In the genomic region with DNA sequence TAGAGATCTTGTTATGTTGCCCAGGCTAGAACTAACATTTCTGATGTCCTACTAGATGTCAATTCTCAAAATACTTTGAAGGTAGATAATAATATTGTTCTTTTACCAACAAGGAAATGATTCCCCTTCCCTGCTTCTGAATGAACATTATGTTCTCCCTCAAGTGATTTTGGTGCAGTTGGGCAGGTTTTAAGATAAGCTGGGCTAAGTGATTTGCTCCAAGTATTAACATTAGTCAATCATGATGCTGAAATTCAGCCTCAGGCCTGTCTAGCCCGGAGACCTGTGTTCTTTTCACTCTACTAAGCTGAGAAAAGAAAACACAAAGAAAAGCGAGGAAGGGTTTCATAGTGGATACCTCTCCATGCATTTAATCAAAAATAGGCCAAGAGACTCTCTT, we compare ENCODE assay signal across 20 cellular contexts.
"Had no signal": no experiment of that assay in that cellular context is flagged by ENCODE, and none has a peak within 500 bp of the region (broad histone marks: within the 10 kb centered on the region; RNA-seq: fewer than 3 reads in every experiment).

No MANE protein-coding gene starts in this region.

- H3K36me3 ChIP-seq: neutrophil, ovary, prostate gland, suprapubic skin, transverse colon had no signal

- H3K4me1 ChIP-seq: prostate gland, transverse colon had no signal

- DNase-seq: activated CD4-positive, alpha-beta T cell treated with anti-CD3 and anti-CD28 coated beads for 1 hour; activated CD4-positive, alpha-beta T cell treated with anti-CD3 and anti-CD28 coated beads, Interleukin-2, amount 50 U/mL, for 1 hour; activated gamma-delta T cell treated with Interleukin-2 at 50 U/mL for 16 hours; activated T-cell treated with anti-CD3 and anti-CD28 coated beads, Interleukin-2, amount 50 U/mL, for 1 hour; aorta; central memory CD4-positive, alpha-beta T cell; dermis blood vessel endothelial cell; effector CD8-positive, alpha-beta T cell; left colon; ovary; right cardiac atrium; stimulated activated CD4-positive, alpha-beta T cell treated with anti-CD3 and anti-CD28 coated beads, Interleukin-2, amount 100 ng/mL, for 24 hours; stimulated activated naive CD8-positive, alpha-beta T cell treated with anti-CD3 and anti-CD28 coated beads, Interleukin-15, amount 100 ng/mL, for 72 hours; T-helper 9 cell; transverse colon had no signal

- H3K27me3 ChIP-seq: ovary, suprapubic skin, transverse colon had no signal

- ATAC-seq: left colon; right cardiac atrium; stimulated activated effector memory CD8-positive, alpha-beta T cell treated with anti-CD3 and anti-CD28 coated beads, Interleukin-12 subunit alpha, Interleukin-12 subunit beta, amount 100 ng/mL, for 72 hours; stimulated activated naive CD8-positive, alpha-beta T cell treated with anti-CD3 and anti-CD28 coated beads, Interleukin-15, amount 100 ng/mL, for 72 hours had no signal

- H3K9me3 ChIP-seq: neutrophil, ovary, prostate gland, suprapubic skin, transverse colon had no signal

- FAIRE-seq: keratinocyte had no signal

- H3K27ac ChIP-seq: neutrophil, prostate gland, suprapubic skin, transverse colon had no signal

- H3K4me3 ChIP-seq: ovary, prostate gland, suprapubic skin, transverse colon had no signal
